ENCODE assay signal across 1 cellular context in the genomic region with DNA sequence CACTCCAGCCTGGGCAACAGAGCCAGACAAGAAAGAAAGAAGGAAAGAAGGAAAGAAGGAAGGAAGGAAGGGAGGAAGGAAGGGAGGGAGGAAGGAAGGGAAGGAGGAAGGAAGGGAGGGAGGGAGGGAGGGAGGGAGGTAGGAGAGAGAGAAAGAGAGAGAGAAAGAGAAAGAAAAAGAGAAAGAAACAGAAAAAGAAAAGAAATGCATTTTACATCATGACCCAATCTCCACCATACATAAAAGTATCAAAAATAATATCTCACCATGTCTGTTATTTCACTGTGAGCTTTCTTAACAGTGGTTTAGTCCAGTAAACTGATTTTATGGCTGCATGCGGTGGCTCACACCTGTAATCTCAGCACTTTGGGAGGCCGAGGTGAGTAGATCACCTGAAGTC.
TF ChIP-seq lines count a peak whose summit lies in the region.

No MANE protein-coding gene starts in this region.

TF ChIP-seq in SK-N-SH, 30 proteins besides CTCF, POLR2A, EP300 and RAD21 (continued from another document):
- no peak for TF ChIP-seq REST (IDR thresholded peaks at IDR 0.05; ENCODE audit: low read depth, low read length)
- TF ChIP-seq, protein P1, sequence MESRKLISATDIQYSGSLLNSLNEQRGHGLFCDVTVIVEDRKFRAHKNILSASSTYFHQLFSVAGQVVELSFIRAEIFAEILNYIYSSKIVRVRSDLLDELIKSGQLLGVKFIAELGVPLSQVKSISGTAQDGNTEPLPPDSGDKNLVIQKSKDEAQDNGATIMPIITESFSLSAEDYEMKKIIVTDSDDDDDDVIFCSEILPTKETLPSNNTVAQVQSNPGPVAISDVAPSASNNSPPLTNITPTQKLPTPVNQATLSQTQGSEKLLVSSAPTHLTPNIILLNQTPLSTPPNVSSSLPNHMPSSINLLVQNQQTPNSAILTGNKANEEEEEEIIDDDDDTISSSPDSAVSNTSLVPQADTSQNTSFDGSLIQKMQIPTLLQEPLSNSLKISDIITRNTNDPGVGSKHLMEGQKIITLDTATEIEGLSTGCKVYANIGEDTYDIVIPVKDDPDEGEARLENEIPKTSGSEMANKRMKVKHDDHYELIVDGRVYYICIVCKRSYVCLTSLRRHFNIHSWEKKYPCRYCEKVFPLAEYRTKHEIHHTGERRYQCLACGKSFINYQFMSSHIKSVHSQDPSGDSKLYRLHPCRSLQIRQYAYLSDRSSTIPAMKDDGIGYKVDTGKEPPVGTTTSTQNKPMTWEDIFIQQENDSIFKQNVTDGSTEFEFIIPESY (IDR thresholded peaks at IDR 0.05; ENCODE audit: borderline replicate concordance, low read depth) = no peak
- no peak for TF ChIP-seq FOXJ3 (CRISPR knock-in tag; IDR thresholded peaks at IDR 0.05)
- TF ChIP-seq NFIC (IDR thresholded peaks at IDR 0.05; ENCODE audit: borderline replicate concordance) = no peak
- TF ChIP-seq RXRA (IDR thresholded peaks at IDR 0.05; ENCODE audit: borderline replicate concordance, low read depth) = no peak
- TF ChIP-seq JUND (IDR thresholded peaks at IDR 0.05) = no peak
- no peak for TF ChIP-seq GATA2 (CRISPR knock-in tag; IDR thresholded peaks at IDR 0.05)
- TF ChIP-seq CHD2 (IDR thresholded peaks at IDR 0.05; ENCODE audit: low read length, partially characterized antibody) = no peak
- no peak for TF ChIP-seq USF1 (IDR thresholded peaks at IDR 0.05; ENCODE audit: borderline replicate concordance, low read depth)
- no peak for TF ChIP-seq MEF2A (IDR thresholded peaks at IDR 0.05; ENCODE audit: borderline replicate concordance, low read depth)
- no peak for TF ChIP-seq EZH2phosphoT487 (IDR thresholded peaks at IDR 0.05; ENCODE audit: borderline replicate concordance, low read depth)
- TF ChIP-seq, protein P2, sequence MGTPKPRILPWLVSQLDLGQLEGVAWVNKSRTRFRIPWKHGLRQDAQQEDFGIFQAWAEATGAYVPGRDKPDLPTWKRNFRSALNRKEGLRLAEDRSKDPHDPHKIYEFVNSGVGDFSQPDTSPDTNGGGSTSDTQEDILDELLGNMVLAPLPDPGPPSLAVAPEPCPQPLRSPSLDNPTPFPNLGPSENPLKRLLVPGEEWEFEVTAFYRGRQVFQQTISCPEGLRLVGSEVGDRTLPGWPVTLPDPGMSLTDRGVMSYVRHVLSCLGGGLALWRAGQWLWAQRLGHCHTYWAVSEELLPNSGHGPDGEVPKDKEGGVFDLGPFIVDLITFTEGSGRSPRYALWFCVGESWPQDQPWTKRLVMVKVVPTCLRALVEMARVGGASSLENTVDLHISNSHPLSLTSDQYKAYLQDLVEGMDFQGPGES (IDR thresholded peaks at IDR 0.05; ENCODE audit: low read depth, low read length) = no peak
- TF ChIP-seq, protein P3, sequence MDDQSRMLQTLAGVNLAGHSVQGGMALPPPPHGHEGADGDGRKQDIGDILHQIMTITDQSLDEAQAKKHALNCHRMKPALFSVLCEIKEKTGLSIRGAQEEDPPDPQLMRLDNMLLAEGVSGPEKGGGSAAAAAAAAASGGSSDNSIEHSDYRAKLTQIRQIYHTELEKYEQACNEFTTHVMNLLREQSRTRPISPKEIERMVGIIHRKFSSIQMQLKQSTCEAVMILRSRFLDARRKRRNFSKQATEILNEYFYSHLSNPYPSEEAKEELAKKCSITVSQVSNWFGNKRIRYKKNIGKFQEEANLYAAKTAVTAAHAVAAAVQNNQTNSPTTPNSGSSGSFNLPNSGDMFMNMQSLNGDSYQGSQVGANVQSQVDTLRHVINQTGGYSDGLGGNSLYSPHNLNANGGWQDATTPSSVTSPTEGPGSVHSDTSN (IDR thresholded peaks at IDR 0.05) = no peak
- no peak for TF ChIP-seq POLR2AphosphoS5 (IDR thresholded peaks at IDR 0.05; ENCODE audit: low read depth, low read length)
